In the genomic region with DNA sequence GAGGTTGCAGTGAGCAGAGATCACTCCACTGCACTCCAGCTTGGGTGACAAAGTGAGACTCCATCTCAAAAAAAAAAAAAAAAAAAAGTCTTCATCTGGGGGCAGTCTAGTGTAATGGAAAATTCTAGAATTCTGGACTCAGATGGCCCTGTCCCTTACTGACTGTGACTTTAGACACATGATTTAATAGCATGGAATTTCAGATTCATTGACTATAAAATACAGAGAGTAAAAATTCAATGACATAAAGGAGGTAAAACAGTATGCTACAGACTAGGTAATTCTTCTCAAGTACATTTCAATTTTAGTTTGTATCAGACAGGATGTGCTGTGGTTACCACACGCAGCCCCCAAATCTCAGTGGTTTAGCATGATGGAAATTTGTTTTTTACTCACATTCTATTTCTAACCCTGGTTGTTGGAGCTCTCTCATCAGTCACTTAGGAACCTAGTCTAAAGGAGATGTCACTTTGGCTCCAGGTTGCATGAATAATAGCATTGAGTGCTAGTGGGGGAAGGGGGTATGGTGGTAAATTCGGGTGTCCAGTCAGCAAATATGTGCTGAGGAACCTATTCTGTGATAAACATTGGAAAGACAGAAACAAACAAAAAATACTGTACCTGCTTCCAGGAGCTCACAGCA, we compare ENCODE assay signal across 11 cellular contexts.
DNase-seq lines count a peak whose midpoint lies in the region; ATAC-seq, FAIRE-seq and TF ChIP-seq lines count a peak whose summit lies in the region.
"Had no signal": no experiment of that assay in that cellular context is flagged by ENCODE, and none has a peak within 500 bp of the region (broad histone marks: within the 10 kb centered on the region; RNA-seq: fewer than 3 reads in every experiment).

No MANE protein-coding gene starts in this region.

- H3K36me3 ChIP-seq in stomach, result no peaks in the 10 kb centered on the region
- no peaks in the 10 kb centered on the region for H3K36me3 ChIP-seq in left lung
- no peaks in the 10 kb centered on the region for H3K36me3 ChIP-seq in pancreas

- no peak for FAIRE-seq in pancreas (lab: Jason Lieb, UNC)

- peaks cover 13% of the 10 kb centered on the region for H3K4me1 Mint-ChIP-seq in T-helper 1 cell treated with Interleukin-12 subunit alpha and Interleukin-12 subunit beta and Interleukin-4 antibody, amounts not matched to agents 30 μg/mL and 1 μg/mL, for 36 hours (ENCODE audit: low read depth)
- H3K4me1 Mint-ChIP-seq in CD14-positive monocyte, result no peaks in the 10 kb centered on the region

- 31 to 51% (median 46%) methylated on average over 2 of the region's 2 CpGs for WGBS in stomach, 5 donors
- 35 to 49% methylated on average over 2 of the region's 2 CpGs for WGBS in pancreas, 2 donors

- no peak for TF ChIP-seq POLR2A in stomach (IDR thresholded peaks at IDR 0.05)

- H3K9me3 ChIP-seq in stomach (peaks cover 3 to 13% (median 7%) of the 10 kb centered on the region in 4 donors), left lung (peaks cover 0 to 7% of the 10 kb centered on the region in 2 donors), pancreas (no peaks in the 10 kb centered on the region)

- intact Hi-C loops in stomach (cut with DNase I; ENCODE audit: low total_unique reads) (no loop called here), left lung (cut with DNase I) (no loop called here), pancreas (cut with DNase I) (no loop called here), CD14-positive monocyte (cut with micrococcal nuclease) (no loop called here)

- no peaks in the 10 kb centered on the region for H3K27me3 Mint-ChIP-seq in T-helper 1 cell treated with Interleukin-12 subunit alpha and Interleukin-12 subunit beta and Interleukin-4 antibody, amounts not matched to agents 30 μg/mL and 1 μg/mL, for 36 hours (ENCODE audit: low read depth)
- H3K27me3 Mint-ChIP-seq in CD14-positive monocyte (ENCODE audit: low read depth in 3 of 3), result peaks cover 0 to 6% (median 0%) of the 10 kb centered on the region in 3 donors

- peaks cover 4% of the 10 kb centered on the region for H3K36me3 Mint-ChIP-seq in T-helper 1 cell treated with Interleukin-12 subunit alpha and Interleukin-12 subunit beta and Interleukin-4 antibody, amounts not matched to agents 30 μg/mL and 1 μg/mL, for 36 hours (ENCODE audit: low read depth)
- H3K36me3 Mint-ChIP-seq in CD14-positive monocyte, result no peaks in the 10 kb centered on the region

- ATAC-seq in GM19035 (IDR thresholded peaks at IDR 0.05; ENCODE audit: unreplicated experiment) (peak; percentile 69), HG02642 (IDR thresholded peaks at IDR 0.05; ENCODE audit: poor library complexity, unreplicated experiment) (peak; percentile 72), left lung (no peak), pancreas (no peak)
- ATAC-seq: Right ventricle myocardium inferior had no signal

- no peak overlapping the region for H3K27ac ChIP-seq in stomach
- no peak overlapping the region for H3K27ac ChIP-seq in left lung
- no peak overlapping the region for H3K27ac ChIP-seq in pancreas

- no peak for TF ChIP-seq CTCF in stomach (IDR thresholded peaks at IDR 0.05)
- no peak for TF ChIP-seq CTCF in left lung (IDR thresholded peaks at IDR 0.05)
- TF ChIP-seq CTCF in pancreas (IDR thresholded peaks at IDR 0.05), result no peak
- TF ChIP-seq CTCF in CD14-positive monocyte (IDR thresholded peaks at IDR 0.05), result no peak

- no peak for TF ChIP-seq EP300 in stomach (IDR thresholded peaks at IDR 0.05)

- no peak overlapping the region for H3K4me3 Mint-ChIP-seq in T-helper 1 cell treated with Interleukin-12 subunit alpha and Interleukin-12 subunit beta and Interleukin-4 antibody, amounts not matched to agents 30 μg/mL and 1 μg/mL, for 36 hours
- H3K4me3 Mint-ChIP-seq in CD14-positive monocyte, result no peak overlapping the region

- peak overlapping the region; percentile 34 for H3K27ac Mint-ChIP-seq in T-helper 1 cell treated with Interleukin-12 subunit alpha and Interleukin-12 subunit beta and Interleukin-4 antibody, amounts not matched to agents 30 μg/mL and 1 μg/mL, for 36 hours
- no peak overlapping the region for H3K27ac Mint-ChIP-seq in CD14-positive monocyte

- H3K27me3 ChIP-seq in stomach, result peaks cover 0 to 5% (median 0%) of the 10 kb centered on the region in 3 donors
- H3K27me3 ChIP-seq in left lung, result peaks cover 0 to 13% of the 10 kb centered on the region in 2 donors
- H3K27me3 ChIP-seq in pancreas, result no peaks in the 10 kb centered on the region

- DNase-seq in stimulated activated CD8-positive, alpha-beta memory T cell treated with anti-CD3 and anti-CD28 coated beads, Interleukin-12 subunit alpha, Interleukin-12 subunit beta, amount 100 ng/mL, for 4 hours (ENCODE audit: low read depth), result peak; percentile 12
- DNase-seq in stomach (no peak), left lung (no peak), pancreas (no peak), CD14-positive monocyte (ENCODE audit: low spot score) (no peak)
- DNase-seq: cortex of kidney had no signal

- H3K4me3 ChIP-seq in stomach (no peak overlapping the region), left lung (no peak overlapping the region), pancreas (no peak overlapping the region)
- H3K4me3 ChIP-seq: lung had no signal

- H3K4me1 ChIP-seq in stomach, result no peaks in the 10 kb centered on the region
- H3K4me1 ChIP-seq in left lung, result no peaks in the 10 kb centered on the region
- H3K4me1 ChIP-seq in pancreas, result no peaks in the 10 kb centered on the region

- H3K9me3 Mint-ChIP-seq in T-helper 1 cell treated with Interleukin-12 subunit alpha and Interleukin-12 subunit beta and Interleukin-4 antibody, amounts not matched to agents 30 μg/mL and 1 μg/mL, for 36 hours, result peaks cover 20% of the 10 kb centered on the region
- peaks cover 0 to 7% (median 1%) of the 10 kb centered on the region in 7 donors for H3K9me3 Mint-ChIP-seq in CD14-positive monocyte

Comparison
In these comparisons a context has a peak if more than half of its experiments do, and no peak if none do; other contexts are left out.
1. ATAC-seq: peak in GM19035 (single experiment) and HG02642 (single experiment); none in left lung (single experiment) and pancreas (0 of 4).